Comparison of ENCODE assay signal across 1 cellular context in the genomic region with DNA sequence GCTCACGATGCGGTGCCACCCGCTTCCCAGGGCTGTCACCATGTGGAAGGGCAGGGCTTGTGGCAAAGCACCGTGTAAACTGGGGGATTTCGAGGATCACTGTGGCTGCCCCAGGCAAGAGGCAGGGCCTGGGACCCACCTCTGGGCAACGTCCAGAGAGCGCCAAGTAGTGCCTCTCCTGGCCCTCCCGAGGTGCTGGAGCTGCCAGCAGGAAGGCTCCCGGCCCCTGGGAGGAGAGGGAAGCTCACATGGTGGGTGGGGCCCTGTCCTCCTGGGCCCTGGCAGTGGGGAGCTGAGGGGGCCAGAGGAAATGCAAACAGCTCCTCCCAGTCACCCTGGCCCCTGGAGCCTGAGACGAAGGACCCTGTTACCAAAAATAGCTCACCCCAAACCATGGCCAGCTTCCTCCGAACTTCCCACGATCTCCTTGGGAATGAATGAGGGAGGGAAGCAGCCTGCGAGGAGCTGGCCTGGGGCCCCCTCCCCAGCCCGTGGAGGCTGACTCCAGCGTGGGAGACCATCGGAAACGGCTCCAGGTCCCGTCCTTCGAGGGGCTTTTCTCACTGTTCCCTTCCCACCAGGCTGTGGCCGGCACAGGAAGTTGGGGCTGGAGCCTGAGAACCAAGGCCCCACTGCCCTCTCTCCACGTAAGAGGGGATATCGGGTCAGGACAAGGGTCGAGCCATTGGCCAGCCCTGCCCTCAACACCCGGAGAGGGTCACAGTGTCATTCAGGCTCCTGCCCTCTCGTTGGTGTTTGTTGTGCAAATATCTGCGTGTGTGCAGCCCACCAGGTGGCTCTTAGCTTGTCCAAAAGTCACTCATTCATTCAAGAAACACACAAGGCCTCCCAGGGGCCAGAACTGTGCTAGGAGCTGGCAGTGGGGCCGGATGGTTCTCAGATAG.
A peak's percentile ranks its signal among the peaks of the same experiment; 100 is the strongest.
TF ChIP-seq lines count a peak whose summit lies in the region.

No MANE protein-coding gene starts in this region.

TF ChIP-seq in HepG2, 621 proteins besides CTCF, POLR2A, EP300 and RAD21 (continued from another document and continues in another):
- TF ChIP-seq, protein P1, sequence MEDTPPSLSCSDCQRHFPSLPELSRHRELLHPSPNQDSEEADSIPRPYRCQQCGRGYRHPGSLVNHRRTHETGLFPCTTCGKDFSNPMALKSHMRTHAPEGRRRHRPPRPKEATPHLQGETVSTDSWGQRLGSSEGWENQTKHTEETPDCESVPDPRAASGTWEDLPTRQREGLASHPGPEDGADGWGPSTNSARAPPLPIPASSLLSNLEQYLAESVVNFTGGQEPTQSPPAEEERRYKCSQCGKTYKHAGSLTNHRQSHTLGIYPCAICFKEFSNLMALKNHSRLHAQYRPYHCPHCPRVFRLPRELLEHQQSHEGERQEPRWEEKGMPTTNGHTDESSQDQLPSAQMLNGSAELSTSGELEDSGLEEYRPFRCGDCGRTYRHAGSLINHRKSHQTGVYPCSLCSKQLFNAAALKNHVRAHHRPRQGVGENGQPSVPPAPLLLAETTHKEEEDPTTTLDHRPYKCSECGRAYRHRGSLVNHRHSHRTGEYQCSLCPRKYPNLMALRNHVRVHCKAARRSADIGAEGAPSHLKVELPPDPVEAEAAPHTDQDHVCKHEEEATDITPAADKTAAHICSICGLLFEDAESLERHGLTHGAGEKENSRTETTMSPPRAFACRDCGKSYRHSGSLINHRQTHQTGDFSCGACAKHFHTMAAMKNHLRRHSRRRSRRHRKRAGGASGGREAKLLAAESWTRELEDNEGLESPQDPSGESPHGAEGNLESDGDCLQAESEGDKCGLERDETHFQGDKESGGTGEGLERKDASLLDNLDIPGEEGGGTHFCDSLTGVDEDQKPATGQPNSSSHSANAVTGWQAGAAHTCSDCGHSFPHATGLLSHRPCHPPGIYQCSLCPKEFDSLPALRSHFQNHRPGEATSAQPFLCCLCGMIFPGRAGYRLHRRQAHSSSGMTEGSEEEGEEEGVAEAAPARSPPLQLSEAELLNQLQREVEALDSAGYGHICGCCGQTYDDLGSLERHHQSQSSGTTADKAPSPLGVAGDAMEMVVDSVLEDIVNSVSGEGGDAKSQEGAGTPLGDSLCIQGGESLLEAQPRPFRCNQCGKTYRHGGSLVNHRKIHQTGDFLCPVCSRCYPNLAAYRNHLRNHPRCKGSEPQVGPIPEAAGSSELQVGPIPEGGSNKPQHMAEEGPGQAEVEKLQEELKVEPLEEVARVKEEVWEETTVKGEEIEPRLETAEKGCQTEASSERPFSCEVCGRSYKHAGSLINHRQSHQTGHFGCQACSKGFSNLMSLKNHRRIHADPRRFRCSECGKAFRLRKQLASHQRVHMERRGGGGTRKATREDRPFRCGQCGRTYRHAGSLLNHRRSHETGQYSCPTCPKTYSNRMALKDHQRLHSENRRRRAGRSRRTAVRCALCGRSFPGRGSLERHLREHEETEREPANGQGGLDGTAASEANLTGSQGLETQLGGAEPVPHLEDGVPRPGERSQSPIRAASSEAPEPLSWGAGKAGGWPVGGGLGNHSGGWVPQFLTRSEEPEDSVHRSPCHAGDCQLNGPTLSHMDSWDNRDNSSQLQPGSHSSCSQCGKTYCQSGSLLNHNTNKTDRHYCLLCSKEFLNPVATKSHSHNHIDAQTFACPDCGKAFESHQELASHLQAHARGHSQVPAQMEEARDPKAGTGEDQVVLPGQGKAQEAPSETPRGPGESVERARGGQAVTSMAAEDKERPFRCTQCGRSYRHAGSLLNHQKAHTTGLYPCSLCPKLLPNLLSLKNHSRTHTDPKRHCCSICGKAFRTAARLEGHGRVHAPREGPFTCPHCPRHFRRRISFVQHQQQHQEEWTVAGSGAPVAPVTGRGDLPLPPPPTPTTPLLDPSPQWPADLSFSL (CRISPR knock-in tag; IDR thresholded peaks at IDR 0.05) = no peak
- no peak for TF ChIP-seq ZSCAN9 (CRISPR knock-in tag; IDR thresholded peaks at IDR 0.05; ENCODE audit: borderline replicate concordance)
- no peak for TF ChIP-seq ZNF234 (CRISPR knock-in tag; conservative IDR thresholded peaks at IDR 0.05)
- no peak for TF ChIP-seq JDP2 (CRISPR knock-in tag; IDR thresholded peaks at IDR 0.05; ENCODE audit: borderline replicate concordance)
- no peak for TF ChIP-seq NRL (CRISPR knock-in tag; IDR thresholded peaks at IDR 0.05; ENCODE audit: borderline replicate concordance)
- TF ChIP-seq, protein P2, sequence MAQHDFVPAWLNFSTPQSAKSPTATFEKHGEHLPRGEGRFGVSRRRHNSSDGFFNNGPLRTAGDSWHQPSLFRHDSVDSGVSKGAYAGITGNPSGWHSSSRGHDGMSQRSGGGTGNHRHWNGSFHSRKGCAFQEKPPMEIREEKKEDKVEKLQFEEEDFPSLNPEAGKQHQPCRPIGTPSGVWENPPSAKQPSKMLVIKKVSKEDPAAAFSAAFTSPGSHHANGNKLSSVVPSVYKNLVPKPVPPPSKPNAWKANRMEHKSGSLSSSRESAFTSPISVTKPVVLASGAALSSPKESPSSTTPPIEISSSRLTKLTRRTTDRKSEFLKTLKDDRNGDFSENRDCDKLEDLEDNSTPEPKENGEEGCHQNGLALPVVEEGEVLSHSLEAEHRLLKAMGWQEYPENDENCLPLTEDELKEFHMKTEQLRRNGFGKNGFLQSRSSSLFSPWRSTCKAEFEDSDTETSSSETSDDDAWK (CRISPR knock-in tag; IDR thresholded peaks at IDR 0.05) = no peak
- TF ChIP-seq RFX5 (IDR thresholded peaks at IDR 0.05; ENCODE audit: low read depth, low read length) = no peak
- TF ChIP-seq, protein P3, sequence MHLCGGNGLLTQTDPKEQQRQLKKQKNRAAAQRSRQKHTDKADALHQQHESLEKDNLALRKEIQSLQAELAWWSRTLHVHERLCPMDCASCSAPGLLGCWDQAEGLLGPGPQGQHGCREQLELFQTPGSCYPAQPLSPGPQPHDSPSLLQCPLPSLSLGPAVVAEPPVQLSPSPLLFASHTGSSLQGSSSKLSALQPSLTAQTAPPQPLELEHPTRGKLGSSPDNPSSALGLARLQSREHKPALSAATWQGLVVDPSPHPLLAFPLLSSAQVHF (CRISPR knock-in tag; IDR thresholded peaks at IDR 0.05) = no peak
- TF ChIP-seq, protein P4, sequence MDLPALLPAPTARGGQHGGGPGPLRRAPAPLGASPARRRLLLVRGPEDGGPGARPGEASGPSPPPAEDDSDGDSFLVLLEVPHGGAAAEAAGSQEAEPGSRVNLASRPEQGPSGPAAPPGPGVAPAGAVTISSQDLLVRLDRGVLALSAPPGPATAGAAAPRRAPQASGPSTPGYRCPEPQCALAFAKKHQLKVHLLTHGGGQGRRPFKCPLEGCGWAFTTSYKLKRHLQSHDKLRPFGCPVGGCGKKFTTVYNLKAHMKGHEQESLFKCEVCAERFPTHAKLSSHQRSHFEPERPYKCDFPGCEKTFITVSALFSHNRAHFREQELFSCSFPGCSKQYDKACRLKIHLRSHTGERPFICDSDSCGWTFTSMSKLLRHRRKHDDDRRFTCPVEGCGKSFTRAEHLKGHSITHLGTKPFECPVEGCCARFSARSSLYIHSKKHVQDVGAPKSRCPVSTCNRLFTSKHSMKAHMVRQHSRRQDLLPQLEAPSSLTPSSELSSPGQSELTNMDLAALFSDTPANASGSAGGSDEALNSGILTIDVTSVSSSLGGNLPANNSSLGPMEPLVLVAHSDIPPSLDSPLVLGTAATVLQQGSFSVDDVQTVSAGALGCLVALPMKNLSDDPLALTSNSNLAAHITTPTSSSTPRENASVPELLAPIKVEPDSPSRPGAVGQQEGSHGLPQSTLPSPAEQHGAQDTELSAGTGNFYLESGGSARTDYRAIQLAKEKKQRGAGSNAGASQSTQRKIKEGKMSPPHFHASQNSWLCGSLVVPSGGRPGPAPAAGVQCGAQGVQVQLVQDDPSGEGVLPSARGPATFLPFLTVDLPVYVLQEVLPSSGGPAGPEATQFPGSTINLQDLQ (CRISPR knock-in tag; IDR thresholded peaks at IDR 0.05) = no peak
- TF ChIP-seq, protein P5, sequence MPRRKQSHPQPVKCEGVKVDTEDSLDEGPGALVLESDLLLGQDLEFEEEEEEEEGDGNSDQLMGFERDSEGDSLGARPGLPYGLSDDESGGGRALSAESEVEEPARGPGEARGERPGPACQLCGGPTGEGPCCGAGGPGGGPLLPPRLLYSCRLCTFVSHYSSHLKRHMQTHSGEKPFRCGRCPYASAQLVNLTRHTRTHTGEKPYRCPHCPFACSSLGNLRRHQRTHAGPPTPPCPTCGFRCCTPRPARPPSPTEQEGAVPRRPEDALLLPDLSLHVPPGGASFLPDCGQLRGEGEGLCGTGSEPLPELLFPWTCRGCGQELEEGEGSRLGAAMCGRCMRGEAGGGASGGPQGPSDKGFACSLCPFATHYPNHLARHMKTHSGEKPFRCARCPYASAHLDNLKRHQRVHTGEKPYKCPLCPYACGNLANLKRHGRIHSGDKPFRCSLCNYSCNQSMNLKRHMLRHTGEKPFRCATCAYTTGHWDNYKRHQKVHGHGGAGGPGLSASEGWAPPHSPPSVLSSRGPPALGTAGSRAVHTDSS (CRISPR knock-in tag; conservative IDR thresholded peaks at IDR 0.05) = no peak
- no peak for TF ChIP-seq RELA (CRISPR knock-in tag; IDR thresholded peaks at IDR 0.05)
- peak; percentile 42; the same call in 1 of the 2 replicates for TF ChIP-seq NR2C2 (CRISPR knock-in tag; IDR thresholded peaks at IDR 0.05; ENCODE audit: borderline replicate concordance)
- no peak for TF ChIP-seq HNRNPL (IDR thresholded peaks at IDR 0.05; ENCODE audit: low read depth, low read length)
- TF ChIP-seq ZNF430 (CRISPR knock-in tag; IDR thresholded peaks at IDR 0.05) = no peak
- no peak for TF ChIP-seq ZBTB38 (CRISPR knock-in tag; IDR thresholded peaks at IDR 0.05)
- peak; percentile 52; the same call in 1 of the 2 replicates for TF ChIP-seq NR2F2 (IDR thresholded peaks at IDR 0.05; ENCODE audit: borderline replicate concordance, low read depth)
- TF ChIP-seq ZNF354B (CRISPR knock-in tag; IDR thresholded peaks at IDR 0.05) = no peak
- no peak for TF ChIP-seq TSC22D2 (CRISPR knock-in tag; IDR thresholded peaks at IDR 0.05; ENCODE audit: borderline replicate concordance)
- TF ChIP-seq ZNF7 (CRISPR knock-in tag; IDR thresholded peaks at IDR 0.05) = no peak
- no peak for TF ChIP-seq MYNN (CRISPR knock-in tag; IDR thresholded peaks at IDR 0.05; ENCODE audit: low read depth)
- TF ChIP-seq, protein P6, sequence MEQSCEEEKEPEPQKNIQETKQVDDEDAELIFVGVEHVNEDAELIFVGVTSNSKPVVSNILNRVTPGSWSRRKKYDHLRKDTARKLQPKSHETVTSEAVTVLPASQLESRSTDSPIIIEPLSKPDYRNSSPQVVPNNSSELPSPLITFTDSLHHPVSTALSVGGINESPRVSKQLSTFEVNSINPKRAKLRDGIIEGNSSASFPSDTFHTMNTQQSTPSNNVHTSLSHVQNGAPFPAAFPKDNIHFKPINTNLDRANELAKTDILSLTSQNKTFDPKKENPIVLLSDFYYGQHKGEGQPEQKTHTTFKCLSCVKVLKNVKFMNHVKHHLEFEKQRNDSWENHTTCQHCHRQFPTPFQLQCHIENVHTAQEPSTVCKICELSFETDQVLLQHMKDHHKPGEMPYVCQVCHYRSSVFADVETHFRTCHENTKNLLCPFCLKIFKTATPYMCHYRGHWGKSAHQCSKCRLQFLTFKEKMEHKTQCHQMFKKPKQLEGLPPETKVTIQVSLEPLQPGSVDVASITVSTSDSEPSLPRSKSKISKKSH (CRISPR knock-in tag; IDR thresholded peaks at IDR 0.05; ENCODE audit: borderline replicate concordance) = peak; percentile 20; the same call in 1 of the 2 replicates
- TF ChIP-seq ATF1 (CRISPR knock-in tag; IDR thresholded peaks at IDR 0.05) = no peak
- TF ChIP-seq, protein P7, sequence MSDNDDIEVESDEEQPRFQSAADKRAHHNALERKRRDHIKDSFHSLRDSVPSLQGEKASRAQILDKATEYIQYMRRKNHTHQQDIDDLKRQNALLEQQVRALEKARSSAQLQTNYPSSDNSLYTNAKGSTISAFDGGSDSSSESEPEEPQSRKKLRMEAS (IDR thresholded peaks at IDR 0.05) = peak; percentile 34; the same call in 1 of the 2 replicates
- no peak for TF ChIP-seq PAF1 (CRISPR knock-in tag; IDR thresholded peaks at IDR 0.05)
- TF ChIP-seq, protein P8, sequence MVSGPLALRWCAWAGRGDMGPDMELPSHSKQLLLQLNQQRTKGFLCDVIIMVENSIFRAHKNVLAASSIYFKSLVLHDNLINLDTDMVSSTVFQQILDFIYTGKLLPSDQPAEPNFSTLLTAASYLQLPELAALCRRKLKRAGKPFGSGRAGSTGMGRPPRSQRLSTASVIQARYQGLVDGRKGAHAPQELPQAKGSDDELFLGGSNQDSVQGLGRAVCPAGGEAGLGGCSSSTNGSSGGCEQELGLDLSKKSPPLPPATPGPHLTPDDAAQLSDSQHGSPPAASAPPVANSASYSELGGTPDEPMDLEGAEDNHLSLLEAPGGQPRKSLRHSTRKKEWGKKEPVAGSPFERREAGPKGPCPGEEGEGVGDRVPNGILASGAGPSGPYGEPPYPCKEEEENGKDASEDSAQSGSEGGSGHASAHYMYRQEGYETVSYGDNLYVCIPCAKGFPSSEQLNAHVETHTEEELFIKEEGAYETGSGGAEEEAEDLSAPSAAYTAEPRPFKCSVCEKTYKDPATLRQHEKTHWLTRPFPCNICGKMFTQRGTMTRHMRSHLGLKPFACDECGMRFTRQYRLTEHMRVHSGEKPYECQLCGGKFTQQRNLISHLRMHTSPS (CRISPR knock-in tag; IDR thresholded peaks at IDR 0.05; ENCODE audit: low read depth) = no peak
- TF ChIP-seq, protein P9, sequence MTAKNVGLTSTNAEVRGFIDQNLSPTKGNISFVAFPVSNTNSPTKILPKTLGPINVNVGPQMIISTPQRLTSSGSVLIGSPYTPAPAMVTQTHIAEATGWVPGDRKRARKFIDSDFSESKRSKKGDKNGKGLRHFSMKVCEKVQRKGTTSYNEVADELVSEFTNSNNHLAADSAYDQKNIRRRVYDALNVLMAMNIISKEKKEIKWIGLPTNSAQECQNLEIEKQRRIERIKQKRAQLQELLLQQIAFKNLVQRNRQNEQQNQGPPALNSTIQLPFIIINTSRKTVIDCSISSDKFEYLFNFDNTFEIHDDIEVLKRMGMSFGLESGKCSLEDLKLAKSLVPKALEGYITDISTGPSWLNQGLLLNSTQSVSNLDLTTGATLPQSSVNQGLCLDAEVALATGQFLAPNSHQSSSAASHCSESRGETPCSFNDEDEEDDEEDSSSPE (CRISPR knock-in tag; IDR thresholded peaks at IDR 0.05) = no peak
- TF ChIP-seq, protein P10, sequence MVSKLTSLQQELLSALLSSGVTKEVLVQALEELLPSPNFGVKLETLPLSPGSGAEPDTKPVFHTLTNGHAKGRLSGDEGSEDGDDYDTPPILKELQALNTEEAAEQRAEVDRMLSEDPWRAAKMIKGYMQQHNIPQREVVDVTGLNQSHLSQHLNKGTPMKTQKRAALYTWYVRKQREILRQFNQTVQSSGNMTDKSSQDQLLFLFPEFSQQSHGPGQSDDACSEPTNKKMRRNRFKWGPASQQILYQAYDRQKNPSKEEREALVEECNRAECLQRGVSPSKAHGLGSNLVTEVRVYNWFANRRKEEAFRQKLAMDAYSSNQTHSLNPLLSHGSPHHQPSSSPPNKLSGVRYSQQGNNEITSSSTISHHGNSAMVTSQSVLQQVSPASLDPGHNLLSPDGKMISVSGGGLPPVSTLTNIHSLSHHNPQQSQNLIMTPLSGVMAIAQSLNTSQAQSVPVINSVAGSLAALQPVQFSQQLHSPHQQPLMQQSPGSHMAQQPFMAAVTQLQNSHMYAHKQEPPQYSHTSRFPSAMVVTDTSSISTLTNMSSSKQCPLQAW (CRISPR knock-in tag; IDR thresholded peaks at IDR 0.05) = no peak
- no peak for TF ChIP-seq ZBTB20 (CRISPR knock-in tag; IDR thresholded peaks at IDR 0.05; ENCODE audit: borderline replicate concordance, low read depth)
- peak; percentile 41; the same call in 1 of the 2 replicates for TF ChIP-seq HDAC1 (CRISPR knock-in tag; IDR thresholded peaks at IDR 0.05)
- TF ChIP-seq ZNF12 (CRISPR knock-in tag; IDR thresholded peaks at IDR 0.05) = no peak
- no peak for TF ChIP-seq ZKSCAN5 (CRISPR knock-in tag; IDR thresholded peaks at IDR 0.05)
- no peak for TF ChIP-seq SALL2 (CRISPR knock-in tag; IDR thresholded peaks at IDR 0.05)
- TF ChIP-seq BORCS8-MEF2B (CRISPR knock-in tag; IDR thresholded peaks at IDR 0.05) = no peak
- no peak for TF ChIP-seq SOX5 (CRISPR knock-in tag; IDR thresholded peaks at IDR 0.05; ENCODE audit: borderline replicate concordance)
